ENCODE assay signal across 17 cellular contexts in genomic region chr12:89252284-89252683, GRCh38.
A peak's percentile ranks its signal among the peaks of the same experiment; 100 is the strongest.
DNase-seq lines count a peak whose midpoint lies in the region; ATAC-seq and TF ChIP-seq lines count a peak whose summit lies in the region.
"Had no signal": no experiment of that assay in that cellular context is flagged by ENCODE, and none has a peak within 500 bp of the region (broad histone marks: within the 10 kb centered on the region; RNA-seq: fewer than 3 reads in every experiment).

No MANE protein-coding gene starts in this region.

- no peak overlapping the region for H3K9ac ChIP-seq in GM23248

- peak; percentile 30 for ATAC-seq in body of pancreas
- peak; percentile 67 for ATAC-seq in left lung
- ATAC-seq in left colon: no peak
- ATAC-seq: WTC11 had no signal

- TF ChIP-seq POLR2A in body of pancreas (IDR thresholded peaks at IDR 0.05): no peak

- no peak for TF ChIP-seq CTCF in body of pancreas (IDR thresholded peaks at IDR 0.05)
- TF ChIP-seq CTCF in left lung (IDR thresholded peaks at IDR 0.05): no peak

- H3K4me3 ChIP-seq in GM23248 (no peak overlapping the region), body of pancreas (no peak overlapping the region), left lung (no peak overlapping the region)
- H3K4me3 ChIP-seq: colonic mucosa, SK-N-MC had no signal

- H3K79me2 ChIP-seq in GM23248 (ENCODE audit: insufficient read depth): no peaks in the 10 kb centered on the region

- peaks cover 13% of the 10 kb centered on the region for H3F3A ChIP-seq in GM23248 (ENCODE audit: insufficient read depth)

- DNase-seq in AG08396 (ENCODE audit: low spot score): peak; percentile 21
- DNase-seq in GM23248: peak; percentile 44
- DNase-seq in body of pancreas: peak in 1 of 4 donors; percentile 17
- DNase-seq in left lung: no peak
- DNase-seq in HEK293T (ENCODE audit: extremely low spot score): no peak
- DNase-seq in H4 (ENCODE audit: low spot score): no peak
- no peak for DNase-seq in NCI-H1694 (lab: John Stamatoyannopoulos, UW)
- no peak for DNase-seq in left colon
- DNase-seq: activated gamma-delta T cell treated with Interleukin-2 at 50 U/mL for 16 hours; CD4-positive, alpha-beta T cell; colonic mucosa; MM.1S; NCI-H2107; retina had no signal

- CTCF ChIA-PET in HEK293T (lab: Yijun Ruan, JAX): interaction anchor here (0.7 to 1.3 kb wide), 2 partner anchors 9 to 28 kb away, joined by 4 to 5 read pairs; no protein-coding TSS in a partner anchor

- 87 to 88% methylated on average over 4 of the region's 4 CpGs for WGBS in GM23248 (ENCODE audit: low coverage in 1 of 2, low lambda C conversion rate in 2 of 2, missing lambda C conversion rate in 2 of 2), 2 experiments
- 86 to 91% methylated on average over 4 of the region's 4 CpGs for WGBS in body of pancreas, 2 donors

- no peaks in the 10 kb centered on the region for H3K9me3 ChIP-seq in GM23248 (ENCODE audit: low read depth)
- no peaks in the 10 kb centered on the region for H3K9me3 ChIP-seq in body of pancreas
- no peaks in the 10 kb centered on the region for H3K9me3 ChIP-seq in left lung
- H3K9me3 ChIP-seq: colonic mucosa had no signal

- intact Hi-C loops in body of pancreas (cut with DNase I) (no loop called here), left lung (cut with DNase I) (no loop called here), left colon (cut with DNase I, micrococcal nuclease) (no loop called here)

- in situ Hi-C loops in GM23248 (cut with MboI): no loop called here

- H2AFZ ChIP-seq in GM23248: no peak overlapping the region

- H3K36me3 ChIP-seq in GM23248 (ENCODE audit: low read depth) (no peaks in the 10 kb centered on the region), body of pancreas (replicated peaks in 1 of 2; ENCODE audit: insufficient read depth in 1 of 2, low read depth in 2 of 2) (no peaks in the 10 kb centered on the region), left lung (no peaks in the 10 kb centered on the region)
- H3K36me3 ChIP-seq: colonic mucosa had no signal

- no peak overlapping the region for H3K27ac ChIP-seq in GM23248
- no peak overlapping the region for H3K27ac ChIP-seq in body of pancreas
- no peak overlapping the region for H3K27ac ChIP-seq in left lung
- H3K27ac ChIP-seq: colonic mucosa, HL-60, SK-N-MC had no signal

- POLR2A ChIA-PET in HEK293T (lab: Yijun Ruan, JAX): interaction anchor here (0.9 kb wide), 1 partner anchor 8 kb away, joined by 3 read pairs; no protein-coding TSS in a partner anchor

- H3K4me1 ChIP-seq in GM23248 (ENCODE audit: insufficient read depth) (peaks cover 12% of the 10 kb centered on the region), body of pancreas (no peaks in the 10 kb centered on the region), left lung (peaks cover 13% of the 10 kb centered on the region in 2 donors)
- H3K4me1 ChIP-seq: colonic mucosa had no signal

- H3K27me3 ChIP-seq in GM23248 (replicated peaks; ENCODE audit: insufficient read depth) (no peaks in the 10 kb centered on the region), body of pancreas (no peaks in the 10 kb centered on the region), left lung (no peaks in the 10 kb centered on the region)
- H3K27me3 ChIP-seq: colonic mucosa had no signal

- H3K4me2 ChIP-seq in GM23248 (ENCODE audit: unreplicated experiment): no peak overlapping the region

- no peaks in the 10 kb centered on the region for H3K9me2 ChIP-seq in GM23248 (ENCODE audit: insufficient read depth)

- no peaks in the 10 kb centered on the region for H4K20me1 ChIP-seq in GM23248 (ENCODE audit: insufficient read depth)

TF ChIP-seq in HEK293T, 16 proteins besides CTCF, POLR2A, EP300 and RAD21:
- no peak for TF ChIP-seq PKNOX1 (IDR thresholded peaks at IDR 0.05)
- no peak for TF ChIP-seq BHLHE40 (IDR thresholded peaks at IDR 0.05; ENCODE audit: borderline replicate concordance)
- TF ChIP-seq ELF4 (IDR thresholded peaks at IDR 0.05): no peak
- no peak for TF ChIP-seq TARDBP (IDR thresholded peaks at IDR 0.05)

Comparison
In these comparisons a context has a peak if more than half of its experiments do, and no peak if none do; other contexts are left out.
1. DNase-seq: peak in AG08396 (single experiment) and GM23248 (single experiment); none in left lung (0 of 2), HEK293T (single experiment), H4 (single experiment), NCI-H1694 (single experiment) and left colon (0 of 2).